ENCODE assay signal across 1 cellular context in genomic region chr16:29775742-29776408, GRCh38.
A peak's percentile ranks its signal among the peaks of the same experiment; 100 is the strongest.
TF ChIP-seq lines count a peak whose summit lies in the region.

No MANE protein-coding gene starts in this region.

TF ChIP-seq in K562, 482 proteins besides CTCF, POLR2A, EP300 and RAD21 (continued from another document and continues in another):
- peak; percentile 21; the same call in 1 of the 2 replicates for TF ChIP-seq VEZF1 (CRISPR knock-in tag; IDR thresholded peaks at IDR 0.05)
- TF ChIP-seq, protein P1, sequence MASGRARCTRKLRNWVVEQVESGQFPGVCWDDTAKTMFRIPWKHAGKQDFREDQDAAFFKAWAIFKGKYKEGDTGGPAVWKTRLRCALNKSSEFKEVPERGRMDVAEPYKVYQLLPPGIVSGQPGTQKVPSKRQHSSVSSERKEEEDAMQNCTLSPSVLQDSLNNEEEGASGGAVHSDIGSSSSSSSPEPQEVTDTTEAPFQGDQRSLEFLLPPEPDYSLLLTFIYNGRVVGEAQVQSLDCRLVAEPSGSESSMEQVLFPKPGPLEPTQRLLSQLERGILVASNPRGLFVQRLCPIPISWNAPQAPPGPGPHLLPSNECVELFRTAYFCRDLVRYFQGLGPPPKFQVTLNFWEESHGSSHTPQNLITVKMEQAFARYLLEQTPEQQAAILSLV (tag; IDR thresholded peaks at IDR 0.05) = no peak
- TF ChIP-seq ZNF699 (CRISPR knock-in tag; IDR thresholded peaks at IDR 0.05; ENCODE audit: insufficient replicate concordance) = no peak
- no peak for TF ChIP-seq ESRRB (CRISPR knock-in tag; IDR thresholded peaks at IDR 0.05; ENCODE audit: borderline replicate concordance)
- no peak for TF ChIP-seq FUS (optimal IDR thresholded peaks at IDR 0.05; ENCODE audit: low read depth, low read length)
- no peak for TF ChIP-seq ZFP91 (CRISPR knock-in tag; IDR thresholded peaks at IDR 0.05)
- TF ChIP-seq KDM4B (IDR thresholded peaks at IDR 0.05; ENCODE audit: borderline replicate concordance in 2 of 2, low read depth in 1 of 2) = no peak
- peak in 1 of 2 experiments; percentile 32; a peak in 1 of 4 replicates for TF ChIP-seq SRF (CRISPR knock-in tag; IDR thresholded peaks at IDR 0.05)
- no peak for TF ChIP-seq ZFP36 (IDR thresholded peaks at IDR 0.05; ENCODE audit: low read depth, low read length, partially characterized antibody)
- no peak for TF ChIP-seq ZNF316 (IDR thresholded peaks at IDR 0.05)
- TF ChIP-seq PHF8 (IDR thresholded peaks at IDR 0.05; ENCODE audit: borderline replicate concordance, low read length) = no peak
- TF ChIP-seq TRIM24 (IDR thresholded peaks at IDR 0.05) = no peak
- no peak for TF ChIP-seq STAG1 (CRISPR knock-in tag; IDR thresholded peaks at IDR 0.05; ENCODE audit: borderline replicate concordance)
- TF ChIP-seq ARID4B (CRISPR knock-in tag; IDR thresholded peaks at IDR 0.05) = no peak
- TF ChIP-seq SMARCA4 (IDR thresholded peaks at IDR 0.05) = peak; percentile 66; the same call in 1 of the 2 replicates
- TF ChIP-seq LCOR (CRISPR knock-in tag; IDR thresholded peaks at IDR 0.05) = no peak
- no peak for TF ChIP-seq FOXK1 (CRISPR knock-in tag; IDR thresholded peaks at IDR 0.05; ENCODE audit: borderline replicate concordance)
- no peak for TF ChIP-seq CREBBP (IDR thresholded peaks at IDR 0.05; ENCODE audit: low read depth, low read length)
- TF ChIP-seq, protein P2, sequence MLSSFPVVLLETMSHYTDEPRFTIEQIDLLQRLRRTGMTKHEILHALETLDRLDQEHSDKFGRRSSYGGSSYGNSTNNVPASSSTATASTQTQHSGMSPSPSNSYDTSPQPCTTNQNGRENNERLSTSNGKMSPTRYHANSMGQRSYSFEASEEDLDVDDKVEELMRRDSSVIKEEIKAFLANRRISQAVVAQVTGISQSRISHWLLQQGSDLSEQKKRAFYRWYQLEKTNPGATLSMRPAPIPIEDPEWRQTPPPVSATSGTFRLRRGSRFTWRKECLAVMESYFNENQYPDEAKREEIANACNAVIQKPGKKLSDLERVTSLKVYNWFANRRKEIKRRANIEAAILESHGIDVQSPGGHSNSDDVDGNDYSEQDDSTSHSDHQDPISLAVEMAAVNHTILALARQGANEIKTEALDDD (IDR thresholded peaks at IDR 0.05) = peak; percentile 78; the same call in 1 of the 2 replicates
- TF ChIP-seq HMG20A (CRISPR knock-in tag; conservative IDR thresholded peaks at IDR 0.05) = no peak
- TF ChIP-seq TAL1 (IDR thresholded peaks at IDR 0.05) = no peak
- TF ChIP-seq BCOR (IDR thresholded peaks at IDR 0.05) = no peak; the same call in 1 of the 2 replicates
- TF ChIP-seq SMAD4 (CRISPR knock-in tag; conservative IDR thresholded peaks at IDR 0.05) = no peak
- no peak for TF ChIP-seq ARNT (IDR thresholded peaks at IDR 0.05)
- TF ChIP-seq HSF4 (CRISPR knock-in tag; IDR thresholded peaks at IDR 0.05; ENCODE audit: borderline replicate concordance) = no peak
- no peak for TF ChIP-seq ZNF75A (CRISPR knock-in tag; IDR thresholded peaks at IDR 0.05)
- TF ChIP-seq CCAR2 (IDR thresholded peaks at IDR 0.05; ENCODE audit: low read depth, low read length) = no peak
- no peak for TF ChIP-seq MYC (IDR thresholded peaks at IDR 0.05; ENCODE audit: low read depth, low read length)
- TF ChIP-seq MYC (CRISPR knock-in tag; IDR thresholded peaks at IDR 0.05; ENCODE audit: borderline replicate concordance, low read depth) = no peak
- no peak for TF ChIP-seq ZNF282 (CRISPR knock-in tag; IDR thresholded peaks at IDR 0.05)
- TF ChIP-seq RNF2 (IDR thresholded peaks at IDR 0.05) = no peak
- TF ChIP-seq NR3C1 (CRISPR knock-in tag; IDR thresholded peaks at IDR 0.05) = no peak
- no peak for TF ChIP-seq PTBP1 (IDR thresholded peaks at IDR 0.05; ENCODE audit: low read depth, low read length)
- TF ChIP-seq, protein P3, sequence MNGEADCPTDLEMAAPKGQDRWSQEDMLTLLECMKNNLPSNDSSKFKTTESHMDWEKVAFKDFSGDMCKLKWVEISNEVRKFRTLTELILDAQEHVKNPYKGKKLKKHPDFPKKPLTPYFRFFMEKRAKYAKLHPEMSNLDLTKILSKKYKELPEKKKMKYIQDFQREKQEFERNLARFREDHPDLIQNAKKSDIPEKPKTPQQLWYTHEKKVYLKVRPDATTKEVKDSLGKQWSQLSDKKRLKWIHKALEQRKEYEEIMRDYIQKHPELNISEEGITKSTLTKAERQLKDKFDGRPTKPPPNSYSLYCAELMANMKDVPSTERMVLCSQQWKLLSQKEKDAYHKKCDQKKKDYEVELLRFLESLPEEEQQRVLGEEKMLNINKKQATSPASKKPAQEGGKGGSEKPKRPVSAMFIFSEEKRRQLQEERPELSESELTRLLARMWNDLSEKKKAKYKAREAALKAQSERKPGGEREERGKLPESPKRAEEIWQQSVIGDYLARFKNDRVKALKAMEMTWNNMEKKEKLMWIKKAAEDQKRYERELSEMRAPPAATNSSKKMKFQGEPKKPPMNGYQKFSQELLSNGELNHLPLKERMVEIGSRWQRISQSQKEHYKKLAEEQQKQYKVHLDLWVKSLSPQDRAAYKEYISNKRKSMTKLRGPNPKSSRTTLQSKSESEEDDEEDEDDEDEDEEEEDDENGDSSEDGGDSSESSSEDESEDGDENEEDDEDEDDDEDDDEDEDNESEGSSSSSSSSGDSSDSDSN (IDR thresholded peaks at IDR 0.05; ENCODE audit: borderline replicate concordance in 1 of 2, low read depth in 2 of 2, low read length in 2 of 2) = no peak
- peak; percentile 68 for TF ChIP-seq PRDM10 (IDR thresholded peaks at IDR 0.05; ENCODE audit: partially characterized antibody)
- TF ChIP-seq ZBTB5 (IDR thresholded peaks at IDR 0.05) = no peak
- TF ChIP-seq CBX1 (IDR thresholded peaks at IDR 0.05; ENCODE audit: low read depth) = no peak
- 0 out of 2 replicates have a peak, but pooled peaks have one; percentile 15 for TF ChIP-seq TEAD4 (IDR thresholded peaks at IDR 0.05; ENCODE audit: low read length)
- TF ChIP-seq TEAD4 (CRISPR knock-in tag; IDR thresholded peaks at IDR 0.05; ENCODE audit: borderline replicate concordance) = no peak
- TF ChIP-seq KDM5B (IDR thresholded peaks at IDR 0.05; ENCODE audit: insufficient replicate concordance, low read depth, low read length) = no peak
- no peak for TF ChIP-seq GABPA (tag; conservative IDR thresholded peaks at IDR 0.05; ENCODE audit: low read depth)
- no peak for TF ChIP-seq CBX3 (IDR thresholded peaks at IDR 0.05; ENCODE audit: borderline replicate concordance in 1 of 2, low read length in 2 of 2)
- TF ChIP-seq, protein P4, sequence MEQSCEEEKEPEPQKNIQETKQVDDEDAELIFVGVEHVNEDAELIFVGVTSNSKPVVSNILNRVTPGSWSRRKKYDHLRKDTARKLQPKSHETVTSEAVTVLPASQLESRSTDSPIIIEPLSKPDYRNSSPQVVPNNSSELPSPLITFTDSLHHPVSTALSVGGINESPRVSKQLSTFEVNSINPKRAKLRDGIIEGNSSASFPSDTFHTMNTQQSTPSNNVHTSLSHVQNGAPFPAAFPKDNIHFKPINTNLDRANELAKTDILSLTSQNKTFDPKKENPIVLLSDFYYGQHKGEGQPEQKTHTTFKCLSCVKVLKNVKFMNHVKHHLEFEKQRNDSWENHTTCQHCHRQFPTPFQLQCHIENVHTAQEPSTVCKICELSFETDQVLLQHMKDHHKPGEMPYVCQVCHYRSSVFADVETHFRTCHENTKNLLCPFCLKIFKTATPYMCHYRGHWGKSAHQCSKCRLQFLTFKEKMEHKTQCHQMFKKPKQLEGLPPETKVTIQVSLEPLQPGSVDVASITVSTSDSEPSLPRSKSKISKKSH (CRISPR knock-in tag; IDR thresholded peaks at IDR 0.05) = no peak
- no peak for TF ChIP-seq EP400 (IDR thresholded peaks at IDR 0.05)
- TF ChIP-seq ZFP1 (CRISPR knock-in tag; IDR thresholded peaks at IDR 0.05) = no peak
- no peak for TF ChIP-seq LARP7 (IDR thresholded peaks at IDR 0.05)
- TF ChIP-seq ZKSCAN1 (IDR thresholded peaks at IDR 0.05; ENCODE audit: low read depth, low read length) = no peak
